16 cellular contexts compared by ENCODE assay signal in genomic region chr5:44943637-44944036, GRCh38.
DNase-seq lines count a peak whose midpoint lies in the region; ATAC-seq, FAIRE-seq and TF ChIP-seq lines count a peak whose summit lies in the region.
"Had no signal": no experiment of that assay in that cellular context is flagged by ENCODE, and none has a peak within 500 bp of the region (broad histone marks: within the 10 kb centered on the region; RNA-seq: fewer than 3 reads in every experiment).

No MANE protein-coding gene starts in this region.

- H3K4me3 Mint-ChIP-seq in H9 = no peak overlapping the region; a peak in 1 of 5 replicates
- no peak overlapping the region for H3K4me3 Mint-ChIP-seq in T-cell

- H3K4me1 Mint-ChIP-seq in H9 (peaks cover 29 to 33% of the 10 kb centered on the region in 2 experiments), T-cell (no peaks in the 10 kb centered on the region)

- H3K27ac ChIP-seq in H9 (ENCODE audit: insufficient read length, low read depth, low read length) (peak overlapping the region; percentile 83), K562 (ENCODE audit: extremely low read depth, low read depth, low read length) (no peak overlapping the region), esophagus muscularis mucosa (replicated peaks in 1 of 4) (no peak overlapping the region)
- H3K27ac ChIP-seq: C4-2B, colonic mucosa, neutrophil had no signal

- no peak overlapping the region for H3K56ac ChIP-seq in H9 (ENCODE audit: insufficient read length, low read depth, low read length)

- no peak overlapping the region for H2BK12ac ChIP-seq in H9 (ENCODE audit: insufficient read length, low read depth, low read length)

- DNase-seq in H9 (no peak), MV-4-11 (lab: John Stamatoyannopoulos, UW) (peak; percentile 32), K562 (ENCODE audit: extremely low read depth in 1 of 4, low spot score in 3 of 4) (no peak), T-cell (no peak), dedifferentiated amniotic fluid mesenchymal stem cell (ENCODE audit: extremely low spot score) (no peak), esophagus muscularis mucosa (ENCODE audit: extremely low spot score) (no peak)
- DNase-seq: activated CD4-positive, alpha-beta T cell treated with anti-CD3 and anti-CD28 coated beads, Interleukin-2, amount 50 U/mL, for 1 hour; activated naive CD4-positive, alpha-beta T cell treated with anti-CD3 and anti-CD28 coated beads, Interleukin-2, amount 50 U/mL, for 16 hours; colonic mucosa; NCI-H1417 treated with DMSO at 0.1 percent for 48 hours; NCI-H2171 had no signal

- H3K4me1 ChIP-seq in H9 (ENCODE audit: insufficient read depth, low read length) = no peaks in the 10 kb centered on the region
- 0 out of 5 replicates have a peak, but pooled peaks cover 0 to 2% of the 10 kb centered on the region in 2 experiments for H3K4me1 ChIP-seq in K562 (replicated peaks in 1 of 2; ENCODE audit: control insufficient read depth in 2 of 2, insufficient read depth in 2 of 2, low read length in 2 of 2)
- peaks cover 23% of the 10 kb centered on the region for H3K4me1 ChIP-seq in neuron (ENCODE audit: insufficient read depth, low read length)
- no peaks in the 10 kb centered on the region for H3K4me1 ChIP-seq in esophagus muscularis mucosa
- H3K4me1 ChIP-seq: colonic mucosa had no signal

- no peaks in the 10 kb centered on the region for H3K79me1 ChIP-seq in H9 (ENCODE audit: insufficient read depth, low read depth, low read length, poor library complexity, severe bottlenecking)

- no peak overlapping the region for H2BK5ac ChIP-seq in H9 (ENCODE audit: insufficient read length, low read length)

- H3K27me3 ChIP-seq in H9 (ENCODE audit: insufficient read depth, low read length) (no peaks in the 10 kb centered on the region), K562 (ENCODE audit: control insufficient read depth in 2 of 2, insufficient read depth in 2 of 2, low read length in 2 of 2) (no peaks in the 10 kb centered on the region), neuron (ENCODE audit: insufficient read depth, low read length) (no peaks in the 10 kb centered on the region), esophagus muscularis mucosa (no peaks in the 10 kb centered on the region)
- H3K27me3 ChIP-seq: colonic mucosa, neutrophil had no signal

- no peak overlapping the region for H4K91ac ChIP-seq in H9 (ENCODE audit: insufficient read length, low read depth, low read length)

- no peak overlapping the region for H3K4ac ChIP-seq in H9 (ENCODE audit: low read depth, low read length)

- TF ChIP-seq CTCF in H9 (conservative IDR thresholded peaks at IDR 0.05) (no peak), K562 (IDR thresholded peaks at IDR 0.05 in 2 of 3, conservative IDR thresholded peaks at IDR 0.05 in 1 of 3; ENCODE audit: insufficient read depth in 2 of 3, low read depth in 1 of 3, low read length in 3 of 3) (no peak), esophagus muscularis mucosa (IDR thresholded peaks at IDR 0.05) (no peak)

- H3K27me3 Mint-ChIP-seq in H9 (ENCODE audit: low read depth) (no peaks in the 10 kb centered on the region), T-cell (no peaks in the 10 kb centered on the region)

- H2BK20ac ChIP-seq in H9 (ENCODE audit: low read depth, low read length, poor library complexity, severe bottlenecking) = peak overlapping the region; percentile 86

- WGBS in H9 (ENCODE audit: extremely low coverage, insufficient read length, low lambda C conversion rate) = no CpG with 5 or more reads among the region's 2 CpGs
- 2% methylated on average over 2 of the region's 2 CpGs for WGBS in K562 (ENCODE audit: insufficient coverage, low coverage, missing lambda C conversion rate)
- 76% methylated on average over 2 of the region's 2 CpGs for WGBS in esophagus muscularis mucosa

- H3K23me2 ChIP-seq in H9 (ENCODE audit: insufficient read length, low read depth, low read length, poor library complexity, severe bottlenecking) = no peaks in the 10 kb centered on the region

- no peak for FAIRE-seq in K562 (lab: Jason Lieb, UNC)
- FAIRE-seq: endothelial cell of umbilical vein had no signal

- H2AFZ ChIP-seq in H9 (ENCODE audit: low read length) (no peak overlapping the region), K562 (ENCODE audit: low read depth, low read length) (peak overlapping the region; percentile 27; the same call in 1 of the 2 replicates), neuron (ENCODE audit: low read depth, low read length) (peak overlapping the region; percentile 19)

- TF ChIP-seq POLR2A in K562 (conservative IDR thresholded peaks at IDR 0.05) (no peak), esophagus muscularis mucosa (IDR thresholded peaks at IDR 0.05; ENCODE audit: low read depth) (no peak)

- H2BK15ac ChIP-seq in H9 (ENCODE audit: low read depth, low read length) = no peak overlapping the region

- H3K4me2 ChIP-seq in H9 (ENCODE audit: insufficient read depth, insufficient read length, low read length) = no peak overlapping the region
- H3K4me2 ChIP-seq in K562 (ENCODE audit: insufficient read depth, low read length) = no peak overlapping the region; the same call in 1 of the 2 replicates

- CTCF ChIA-PET in K562 (lab: Yijun Ruan, JAX; ENCODE audit: low intra/inter-chr PET ratio) = interaction anchor here (0.6 kb wide), 1 partner anchor 836 kb away, joined by 3 read pairs; no protein-coding TSS in a partner anchor
- CTCF ChIA-PET in T-cell (lab: Charles Lee) = no interaction called here

- H3K9ac ChIP-seq in H9 (ENCODE audit: extremely low read depth, insufficient read length, low read length) (no peak overlapping the region), K562 (ENCODE audit: insufficient read depth in 1 of 2, low read depth in 2 of 2, low read length in 2 of 2) (no peak overlapping the region)

- no peaks in the 10 kb centered on the region for H3K9me1 ChIP-seq in K562 (ENCODE audit: control insufficient read depth, insufficient read depth, low read length)

- H3K4me3 ChIP-seq in K562 (no peak overlapping the region), neuron (ENCODE audit: low read length) (no peak overlapping the region), esophagus muscularis mucosa (no peak overlapping the region)
- H3K4me3 ChIP-seq: colonic mucosa had no signal

- H4K20me1 ChIP-seq in H9 (ENCODE audit: control insufficient read depth, insufficient read depth, insufficient read length) (no peaks in the 10 kb centered on the region), K562 (replicated peaks; ENCODE audit: control insufficient read depth, insufficient read depth, low read length) (no peaks in the 10 kb centered on the region)

- TF ChIP-seq RAD21 in K562 (CRISPR knock-in tag; conservative IDR thresholded peaks at IDR 0.05 in 1 of 2, IDR thresholded peaks at IDR 0.05 in 1 of 2) = no peak

- no peak overlapping the region for H4K8ac ChIP-seq in H9 (replicated peaks; ENCODE audit: insufficient read length, low read depth, low read length)

- H3K9me3 Mint-ChIP-seq in H9 = peaks cover 5 to 6% of the 10 kb centered on the region in 2 experiments
- peaks cover 0 to 4% (median 4%) of the 10 kb centered on the region in 3 donors for H3K9me3 Mint-ChIP-seq in T-cell

- no TSS peak for BruUV-seq in K562 (replicated peaks; lab: Mats Ljungman, UMichigan)

- intact Hi-C loops in K562 (cut with micrococcal nuclease) (no loop called here), esophagus muscularis mucosa (cut with DNase I) (no loop called here)

- in situ Hi-C loops in K562 (cut with MboI) = no loop called here

- no peak overlapping the region for H3K14ac ChIP-seq in H9 (ENCODE audit: insufficient read depth, low read length)

- H3K18ac ChIP-seq in H9 (ENCODE audit: insufficient read length, low read depth, low read length) = no peak overlapping the region

- H4K5ac ChIP-seq in H9 (ENCODE audit: insufficient read length, low read depth, low read length) = no peak overlapping the region

- no peak overlapping the region for H2BK120ac ChIP-seq in H9 (ENCODE audit: low read depth, low read length, poor library complexity, severe bottlenecking)

- POLR2A ChIA-PET in K562 (lab: Yijun Ruan, JAX) (no interaction called here), T-cell (lab: Charles Lee) (no interaction called here)

- H3K79me2 ChIP-seq in H9 (ENCODE audit: insufficient read depth, low read length) (no peaks in the 10 kb centered on the region), K562 (ENCODE audit: control insufficient read depth, insufficient read depth, low read length) (no peaks in the 10 kb centered on the region)

- peak overlapping the region; percentile 47 for H3T11ph ChIP-seq in H9 (ENCODE audit: low read length)

- ATAC-seq in K562 = no peak
- ATAC-seq in T-cell (replicated peaks in 1 of 4) = no peak
- no peak for ATAC-seq in GM18870 (IDR thresholded peaks at IDR 0.05; ENCODE audit: unreplicated experiment)

- H3K36me3 ChIP-seq in K562 (ENCODE audit: control insufficient read depth, insufficient read depth, low read length) (no peaks in the 10 kb centered on the region), neuron (ENCODE audit: insufficient read depth, low read length) (no peaks in the 10 kb centered on the region), esophagus muscularis mucosa (no peaks in the 10 kb centered on the region)
- H3K36me3 ChIP-seq: colonic mucosa, neutrophil had no signal

- no peak overlapping the region for H2AK5ac ChIP-seq in H9 (ENCODE audit: insufficient read length, low read length)

- no peak overlapping the region for H3K23ac ChIP-seq in H9 (ENCODE audit: insufficient read length, low read depth, low read length)

- H3K9me3 ChIP-seq in H9 (ENCODE audit: control insufficient read depth, low read depth, low read length) (no peaks in the 10 kb centered on the region), K562 (replicated peaks; ENCODE audit: control insufficient read depth, insufficient read depth, low read depth, low read length) (no peaks in the 10 kb centered on the region), neuron (ENCODE audit: low read length) (no peaks in the 10 kb centered on the region), esophagus muscularis mucosa (no peaks in the 10 kb centered on the region)
- H3K9me3 ChIP-seq: colonic mucosa, neutrophil had no signal

- TF ChIP-seq EP300 in K562 (IDR thresholded peaks at IDR 0.05; ENCODE audit: low read length) (peak; percentile 23; the same call in 1 of the 2 replicates), esophagus muscularis mucosa (IDR thresholded peaks at IDR 0.05) (no peak)

- peaks cover 7 to 14% (median 7%) of the 10 kb centered on the region in 3 experiments; a peak in 6 of 7 replicates for H3K36me3 Mint-ChIP-seq in H9 (ENCODE audit: insufficient read depth in 1 of 3, low read depth in 3 of 3)
- H3K36me3 Mint-ChIP-seq in T-cell = no peaks in the 10 kb centered on the region

- H3K27ac Mint-ChIP-seq in H9 (peak overlapping the region; percentile 94 to 98 (median 95)), T-cell (no peak overlapping the region)

TF ChIP-seq in K562, 482 proteins besides CTCF, POLR2A, EP300 and RAD21 (continues in another document):
- TF ChIP-seq NCOR1 (IDR thresholded peaks at IDR 0.05) (no peak), ZSCAN32 (CRISPR knock-in tag; IDR thresholded peaks at IDR 0.05) (peak; percentile 73), CEBPG (CRISPR knock-in tag; IDR thresholded peaks at IDR 0.05) (peak; percentile 73), CEBPG (tag; conservative IDR thresholded peaks at IDR 0.05 in 1 of 2, IDR thresholded peaks at IDR 0.05 in 1 of 2) (peak; percentile 85 to 92), ZNF583 (CRISPR knock-in tag; IDR thresholded peaks at IDR 0.05) (no peak), SMC3 (conservative IDR thresholded peaks at IDR 0.05; ENCODE audit: insufficient read depth, low read depth, low read length) (no peak)

Comparison
In these comparisons a context has a peak if more than half of its experiments do, and no peak if none do; other contexts are left out.
1. H3K27ac Mint-ChIP-seq: peak in H9 (3 of 3); none in T-cell (0 of 2).